8 cellular contexts compared by ENCODE assay signal in the genomic region with DNA sequence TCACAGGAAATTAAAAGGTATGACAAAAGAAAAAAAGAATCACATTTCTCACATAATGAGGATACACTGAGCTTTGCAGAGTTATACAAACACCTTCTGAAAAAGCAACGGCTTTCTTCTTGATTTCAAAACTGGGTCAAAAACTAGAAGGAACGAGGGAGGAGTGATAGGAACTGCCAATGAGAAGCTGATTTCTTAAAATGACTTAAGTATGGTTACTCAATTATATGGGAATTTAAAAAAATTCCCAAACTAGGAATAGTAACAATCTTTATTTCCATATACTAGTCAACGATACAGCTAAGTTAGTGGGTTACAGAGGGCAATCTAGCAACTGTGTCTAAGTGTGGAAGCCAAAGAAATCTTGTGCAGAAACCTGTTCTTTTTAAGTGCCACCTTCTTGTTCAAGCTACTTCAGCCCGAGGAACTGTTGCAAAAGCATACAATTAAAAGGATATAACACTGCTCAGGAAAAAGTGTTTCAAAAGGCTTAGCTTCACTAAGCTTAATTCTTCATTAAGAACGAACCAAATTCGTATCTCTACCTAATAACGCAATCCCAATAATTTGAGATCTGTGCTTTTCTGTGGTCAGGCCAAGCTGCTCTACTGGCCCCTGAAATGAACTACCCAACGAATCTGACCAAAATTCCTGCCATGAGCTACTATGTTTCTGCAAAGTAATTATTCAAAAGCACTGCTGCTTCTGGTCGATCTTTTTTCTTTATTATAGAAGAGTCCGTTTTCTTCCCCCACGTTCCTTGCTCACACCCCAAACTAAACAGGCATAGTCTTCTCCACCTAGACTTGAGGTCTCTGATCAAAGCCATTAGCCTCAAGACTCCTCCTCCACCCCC. TPM values are rescaled to one million over a fixed set of nuclear protein-coding genes. Genes with fewer than 3 reads are reported as not detected.
A peak's percentile ranks its signal among the peaks of the same experiment; 100 is the strongest.
DNase-seq lines count a peak whose midpoint lies in the region; ATAC-seq, FAIRE-seq and TF ChIP-seq lines count a peak whose summit lies in the region.

No MANE protein-coding gene starts in this region.

- H3K4me2 ChIP-seq in HepG2 (ENCODE audit: low read depth, low read length): peak overlapping the region; percentile 93

- H3K27me3 Mint-ChIP-seq in stimulated activated naive CD8-positive, alpha-beta T cell treated with anti-CD3 and anti-CD28 coated beads, Interleukin-15, Interleukin-2, amounts not matched to agents 100 ng/mL and 50 ng/mL, for 24 hours: no peaks in the 10 kb centered on the region
- H3K27me3 Mint-ChIP-seq in activated naive CD8-positive, alpha-beta T cell treated with anti-CD3 and anti-CD28 coated beads, Interleukin-2, amount 10 ng/mL, durations not matched to agents 7 days and 5 days: no peaks in the 10 kb centered on the region
- no peaks in the 10 kb centered on the region for H3K27me3 Mint-ChIP-seq in type B pancreatic cell

- H3K36me3 Mint-ChIP-seq in stimulated activated naive CD8-positive, alpha-beta T cell treated with anti-CD3 and anti-CD28 coated beads, Interleukin-15, Interleukin-2, amounts not matched to agents 100 ng/mL and 50 ng/mL, for 24 hours (ENCODE audit: low read depth): peaks cover 11% of the 10 kb centered on the region
- peaks cover 4% of the 10 kb centered on the region for H3K36me3 Mint-ChIP-seq in activated naive CD8-positive, alpha-beta T cell treated with anti-CD3 and anti-CD28 coated beads, Interleukin-2, amount 10 ng/mL, durations not matched to agents 7 days and 5 days
- no peaks in the 10 kb centered on the region for H3K36me3 Mint-ChIP-seq in type B pancreatic cell

- CTCF ChIA-PET in HepG2 (lab: Yijun Ruan, JAX; ENCODE audit: low intra/inter-chr PET ratio, low total read pairs): no interaction called here

- DNase-seq in stimulated activated naive CD8-positive, alpha-beta T cell treated with anti-CD3 and anti-CD28 coated beads, Interleukin-15, Interleukin-2, amounts not matched to agents 100 U/mL and 50 U/mL, for 24 hours: no peak
- DNase-seq in activated naive CD8-positive, alpha-beta T cell treated with anti-CD3 and anti-CD28 coated beads, Interleukin-2, amount 10 ng/mL, durations not matched to agents 7 days and 5 days: no peak
- DNase-seq in HepG2 (ENCODE audit: low spot score) (no peak), type B pancreatic cell (ENCODE audit: extremely low spot score, unreplicated experiment) (no peak), SIG-M5 (lab: John Stamatoyannopoulos, UW) (no peak), cerebellum (ENCODE audit: low spot score) (no peak), DMS114 treated with DMSO at 0.1 percent for 48 hours (lab: John Stamatoyannopoulos, UW; ENCODE audit: unreplicated experiment) (no peak)

- peaks cover 77% of the 10 kb centered on the region for H3K4me1 Mint-ChIP-seq in stimulated activated naive CD8-positive, alpha-beta T cell treated with anti-CD3 and anti-CD28 coated beads, Interleukin-15, Interleukin-2, amounts not matched to agents 100 ng/mL and 50 ng/mL, for 24 hours (ENCODE audit: low read depth)
- peaks cover 61% of the 10 kb centered on the region for H3K4me1 Mint-ChIP-seq in activated naive CD8-positive, alpha-beta T cell treated with anti-CD3 and anti-CD28 coated beads, Interleukin-2, amount 10 ng/mL, durations not matched to agents 7 days and 5 days
- H3K4me1 Mint-ChIP-seq in type B pancreatic cell (ENCODE audit: unreplicated experiment): peaks cover 69% of the 10 kb centered on the region

- H3K4me3 Mint-ChIP-seq in stimulated activated naive CD8-positive, alpha-beta T cell treated with anti-CD3 and anti-CD28 coated beads, Interleukin-15, Interleukin-2, amounts not matched to agents 100 ng/mL and 50 ng/mL, for 24 hours: peak overlapping the region; percentile 86
- H3K4me3 Mint-ChIP-seq in activated naive CD8-positive, alpha-beta T cell treated with anti-CD3 and anti-CD28 coated beads, Interleukin-2, amount 10 ng/mL, durations not matched to agents 7 days and 5 days: peak overlapping the region; percentile 88
- peak overlapping the region; percentile 93 for H3K4me3 Mint-ChIP-seq in type B pancreatic cell

- H3K27me3 ChIP-seq in HepG2 (ENCODE audit: control insufficient read depth in 1 of 2, insufficient read depth in 2 of 2, low read length in 2 of 2): no peaks in the 10 kb centered on the region

- TF ChIP-seq POLR2A in HepG2 (IDR thresholded peaks at IDR 0.05; ENCODE audit: insufficient read depth in 1 of 2, low read depth in 2 of 2, low read length in 2 of 2): no peak

- H3K4me3 ChIP-seq in HepG2 (replicated peaks in 1 of 3; ENCODE audit: insufficient read depth in 1 of 3, low read depth in 2 of 3, low read length in 3 of 3): peak overlapping the region; percentile 87 to 98 (median 94)

- no peaks in the 10 kb centered on the region; a peak in 1 of 5 replicates for H3K36me3 ChIP-seq in HepG2 (replicated peaks in 1 of 2; ENCODE audit: control insufficient read depth in 1 of 2, insufficient read depth in 2 of 2, low read length in 2 of 2)

- peaks cover 66% of the 10 kb centered on the region for H3K4me1 ChIP-seq in HepG2 (ENCODE audit: insufficient read depth, low read length)

- WGBS in HepG2 (ENCODE audit: low lambda C conversion rate): 26% methylated on average over 11 of the region's 11 CpGs

- no peaks in the 10 kb centered on the region for H3K9me3 Mint-ChIP-seq in stimulated activated naive CD8-positive, alpha-beta T cell treated with anti-CD3 and anti-CD28 coated beads, Interleukin-15, Interleukin-2, amounts not matched to agents 100 ng/mL and 50 ng/mL, for 24 hours
- no peaks in the 10 kb centered on the region for H3K9me3 Mint-ChIP-seq in activated naive CD8-positive, alpha-beta T cell treated with anti-CD3 and anti-CD28 coated beads, Interleukin-2, amount 10 ng/mL, durations not matched to agents 7 days and 5 days
- H3K9me3 Mint-ChIP-seq in type B pancreatic cell: no peaks in the 10 kb centered on the region

- H3K9ac ChIP-seq in HepG2 (ENCODE audit: insufficient read depth, low read depth, low read length): peak overlapping the region; percentile 97

- intact Hi-C loops in HepG2 (cut with micrococcal nuclease; ENCODE audit: unreplicated experiment): loop anchor here (10.0 kb wide), 1 partner anchor 48 kb away; no protein-coding TSS in a partner anchor

- H3K27ac Mint-ChIP-seq in stimulated activated naive CD8-positive, alpha-beta T cell treated with anti-CD3 and anti-CD28 coated beads, Interleukin-15, Interleukin-2, amounts not matched to agents 100 ng/mL and 50 ng/mL, for 24 hours: peak overlapping the region; percentile 90
- H3K27ac Mint-ChIP-seq in activated naive CD8-positive, alpha-beta T cell treated with anti-CD3 and anti-CD28 coated beads, Interleukin-2, amount 10 ng/mL, durations not matched to agents 7 days and 5 days: peak overlapping the region; percentile 92
- H3K27ac Mint-ChIP-seq in type B pancreatic cell: peak overlapping the region; percentile 87

- POLR2A ChIA-PET in activated naive CD8-positive, alpha-beta T cell treated with anti-CD3 and anti-CD28 coated beads, Interleukin-2, amount 10 ng/mL, durations not matched to agents 7 days and 5 days (lab: Charles Lee): interaction anchor here (1.0 to 1.9 kb wide), 6 partner anchors 8 to 74 kb away, joined by 3 to 10 read pairs (median 4); no protein-coding TSS in a partner anchor
- POLR2A ChIA-PET in HepG2 (lab: Yijun Ruan, JAX): interaction anchor here (3.8 kb wide), 1 partner anchor 20 kb away, joined by 26 read pairs; no protein-coding TSS in a partner anchor

- FAIRE-seq in HepG2 (lab: Jason Lieb, UNC): no peak

- H3K79me2 ChIP-seq in HepG2 (ENCODE audit: insufficient read depth, low read length): peaks cover 72% of the 10 kb centered on the region

- H3K9me3 ChIP-seq in HepG2 (ENCODE audit: low read length): no peaks in the 10 kb centered on the region

- no peaks in the 10 kb centered on the region; the same call in 1 of the 2 replicates for H4K20me1 ChIP-seq in HepG2 (ENCODE audit: insufficient read depth, low read length)

- TF ChIP-seq CTCF in HepG2 (CRISPR knock-in tag; IDR thresholded peaks at IDR 0.05): no peak
- TF ChIP-seq CTCF in type B pancreatic cell (conservative IDR thresholded peaks at IDR 0.05): no peak

- no peak overlapping the region for H2AFZ ChIP-seq in HepG2 (ENCODE audit: low read length)

- TSS peak; percentile 38 for BruUV-seq in HepG2 (replicated peaks; lab: Mats Ljungman, UMichigan)

- H3K27ac ChIP-seq in HepG2 (ENCODE audit: extremely low read length, insufficient read depth, low read length): peak overlapping the region; percentile 90

- in situ Hi-C loops in HepG2 (cut with HindIII; ENCODE audit: extremely low pct_ligation_motif_present, low pct_unique_long_range_greater_than_20kb): no loop called here

- no peak for TF ChIP-seq RAD21 in HepG2 (CRISPR knock-in tag; IDR thresholded peaks at IDR 0.05)

- no peak for ATAC-seq in stimulated activated naive CD8-positive, alpha-beta T cell treated with anti-CD3 and anti-CD28 coated beads, Interleukin-15, Interleukin-2, amounts not matched to agents 100 U/mL and 50 U/mL, for 24 hours
- ATAC-seq in activated naive CD8-positive, alpha-beta T cell treated with anti-CD3 and anti-CD28 coated beads, Interleukin-2, amount 10 ng/mL, durations not matched to agents 7 days and 5 days (ENCODE audit: low read depth): no peak
- no peak for ATAC-seq in HepG2

- TF ChIP-seq EP300 in HepG2 (IDR thresholded peaks at IDR 0.05; ENCODE audit: low read depth in 2 of 2, low read length in 2 of 2) (no peak), HepG2 (CRISPR knock-in tag; IDR thresholded peaks at IDR 0.05; ENCODE audit: borderline replicate concordance) (no peak)

RNA-seq across cellular contexts. Expression of gene USP24, which starts 1.9 kb away (rescaled TPM):
- total RNA-seq in activated naive CD8-positive, alpha-beta T cell treated with anti-CD3 and anti-CD28 coated beads, Interleukin-2, amount 10 ng/mL, durations not matched to agents 7 days and 5 days: 10 to 100 TPM; 53.8 to 63.7 TPM
- total RNA-seq in HepG2 (2016; rRNA removed; fragmentation: Illumina TruSeq; extraction: Trizol) (47.6 and 59.5 TPM in 2 replicates), type B pancreatic cell (ENCODE audit: low replicate concordance) (35.3 and 44.5 TPM in 2 replicates), cerebellum (126 TPM)
- 4.1 and 5.1 TPM in 2 replicates for total RNA-seq in HepG2 (2016; cell fraction: cytosol; rRNA removed; fragmentation: Illumina TruSeq; extraction: Trizol; ENCODE audit: low read depth)
- 41.1 and 53.7 TPM in 2 replicates for total RNA-seq in HepG2 (2016; cell fraction: insoluble cytoplasmic fraction; rRNA removed; fragmentation: Illumina TruSeq; extraction: Trizol)
- total RNA-seq in HepG2 (2016; cell fraction: membrane; rRNA removed; fragmentation: Illumina TruSeq; extraction: Trizol): 12.0 and 12.6 TPM in 2 replicates
- total RNA-seq in HepG2 (2016; cell fraction: nucleus; rRNA removed; fragmentation: Illumina TruSeq; extraction: Trizol): 76.5 and 77.4 TPM in 2 replicates
- polyA plus RNA-seq in HepG2 (2011; rRNA removed): 17.2 and 18.8 TPM in 2 replicates
- polyA plus RNA-seq in HepG2 (2011; cell fraction: cytosol; rRNA removed): 9.7 and 11.6 TPM in 2 replicates
- 39.7 and 46.5 TPM in 2 replicates for polyA plus RNA-seq in HepG2 (2011; cell fraction: nucleus; rRNA removed)
- 24.9 and 34.6 TPM in 2 replicates for polyA plus RNA-seq in HepG2 (2012)
- polyA plus RNA-seq in HepG2 (2016; cell fraction: cytosol; fragmentation: Illumina TruSeq; extraction: Trizol; ENCODE audit: low read depth): 1.2 and 1.6 TPM in 2 replicates
- polyA plus RNA-seq in HepG2 (2016; cell fraction: insoluble cytoplasmic fraction; fragmentation: Illumina TruSeq; extraction: Trizol; ENCODE audit: low read depth): 34.7 and 34.9 TPM in 2 replicates
- polyA plus RNA-seq in HepG2 (2016; cell fraction: membrane; fragmentation: Illumina TruSeq; extraction: Trizol; ENCODE audit: low read depth): 3.3 and 5.2 TPM in 2 replicates
- polyA plus RNA-seq in HepG2 (2016; cell fraction: nucleus; fragmentation: Illumina TruSeq; extraction: Trizol; ENCODE audit: insufficient read depth, low read depth): 84.4 and 87.2 TPM in 2 replicates
- 35.1 and 36.7 TPM in 2 replicates for polyA minus RNA-seq in HepG2 (2011; rRNA and poly(A)+ RNA removed; ENCODE audit: low replicate concordance)
- polyA minus RNA-seq in HepG2 (2011; cell fraction: cytosol; rRNA and poly(A)+ RNA removed): 23.3 and 27.0 TPM in 2 replicates
- 181 and 197 TPM in 2 replicates for polyA minus RNA-seq in HepG2 (2011; cell fraction: nucleus; rRNA and poly(A)+ RNA removed)
